Comparison of ENCODE assay signal across 9 cellular contexts in genomic region chr2:219661197-219661954, GRCh38. TPM values are rescaled to one million over a fixed set of nuclear protein-coding genes. Genes with fewer than 3 reads are reported as not detected.
DNase-seq lines count a peak whose midpoint lies in the region; ATAC-seq and TF ChIP-seq lines count a peak whose summit lies in the region.
"Had no signal": no experiment of that assay in that cellular context is flagged by ENCODE, and none has a peak within 500 bp of the region (broad histone marks: within the 10 kb centered on the region; RNA-seq: fewer than 3 reads in every experiment).

No MANE protein-coding gene starts in this region.

- DNase-seq in erythroblast (lab: John Stamatoyannopoulos, UW) (peak; percentile 23 to 30), cerebellum (ENCODE audit: low spot score) (no peak), NK-92 (lab: John Stamatoyannopoulos, UW; ENCODE audit: unreplicated experiment) (no peak), DMS153 (lab: John Stamatoyannopoulos, UW) (no peak)
- no peak for DNase-seq in activated CD4-positive, CD25-positive, alpha-beta regulatory T cell (lab: John Stamatoyannopoulos, UW)
- DNase-seq: CD4-positive, alpha-beta T cell had no signal

- ATAC-seq in GM18505 (IDR thresholded peaks at IDR 0.05; ENCODE audit: unreplicated experiment) (peak; percentile 97), GM21526 (IDR thresholded peaks at IDR 0.05; ENCODE audit: low FRiP score, unreplicated experiment) (peak; percentile 84), HG03196 (IDR thresholded peaks at IDR 0.05; ENCODE audit: unreplicated experiment) (peak; percentile 89)

- TF ChIP-seq POLR2A in GM18505 (IDR thresholded peaks at IDR 0.05; ENCODE audit: borderline replicate concordance, extremely low read depth, insufficient read depth, insufficient read length) (no peak), erythroblast (IDR thresholded peaks at IDR 0.05; ENCODE audit: low read length) (no peak)

RNA-seq across cellular contexts. Expression of gene SLC4A3, which starts 33.9 kb away (rescaled TPM):
- 20.9 TPM for total RNA-seq in cerebellum

Comparison
In these comparisons a context has a peak if more than half of its experiments do, and no peak if none do; other contexts are left out.
1. DNase-seq: peak in erythroblast (2 of 2); none in cerebellum (single experiment), activated CD4-positive, CD25-positive, alpha-beta regulatory T cell (0 of 4), NK-92 (single experiment) and DMS153 (single experiment).
2. Peak in every context shown above with its lines, with median percentiles within 50 percentile points of each other: ATAC-seq.